Comparison of ENCODE assay signal across 9 cellular contexts in the genomic region with DNA sequence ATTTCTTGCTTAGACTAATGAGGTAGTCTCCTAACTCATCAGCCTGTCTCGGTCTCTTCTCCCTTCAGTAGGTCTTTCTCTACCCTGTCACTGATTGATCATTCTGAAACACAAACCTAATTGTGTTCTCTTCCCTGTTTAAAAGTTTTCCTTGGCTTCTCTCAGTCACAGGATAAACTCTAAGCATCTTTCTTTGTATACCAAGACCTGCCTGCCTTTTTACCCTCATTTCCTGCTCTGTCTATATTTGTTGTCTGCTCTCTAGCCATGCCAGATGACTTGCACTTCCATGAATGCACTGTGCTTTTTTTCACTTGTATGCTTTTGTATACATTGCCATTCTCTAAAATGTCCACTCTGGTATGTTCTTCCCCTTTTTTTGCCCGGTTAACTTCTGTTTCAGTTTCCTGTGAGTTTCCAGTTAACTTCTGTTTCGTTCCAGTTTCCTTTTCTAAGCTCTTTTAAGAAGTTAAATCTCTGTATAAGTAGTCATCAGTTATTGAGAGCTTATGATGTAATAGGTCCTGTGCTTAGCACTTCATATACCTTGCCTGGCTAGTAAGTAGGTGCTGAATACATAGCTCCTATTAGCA. TPM values are rescaled to one million over a fixed set of nuclear protein-coding genes. Genes with fewer than 3 reads are reported as not detected.
DNase-seq lines count a peak whose midpoint lies in the region; ATAC-seq and TF ChIP-seq lines count a peak whose summit lies in the region.
"Had no signal": no experiment of that assay in that cellular context is flagged by ENCODE, and none has a peak within 500 bp of the region (broad histone marks: within the 10 kb centered on the region; RNA-seq: fewer than 3 reads in every experiment).

No MANE protein-coding gene starts in this region.

- H3K27me3 ChIP-seq in lower lobe of right lung (ENCODE audit: low read depth) (no peaks in the 10 kb centered on the region), uterus (no peaks in the 10 kb centered on the region)

- DNase-seq in AML-193 (lab: John Stamatoyannopoulos, UW) (peak; percentile 93 to 96), lower lobe of right lung (no peak), NCI-H774 (lab: John Stamatoyannopoulos, UW) (no peak), cerebellar nuclear complex (lab: John Stamatoyannopoulos, UW) (no peak), uterus (no peak)
- no peak for DNase-seq in activated CD8-positive, alpha-beta T cell treated with anti-CD3 and anti-CD28 coated beads, Interleukin-2, amount 10 ng/mL, durations not matched to agents 7 days and 5 days

- TF ChIP-seq CTCF in lower lobe of right lung (IDR thresholded peaks at IDR 0.05) (no peak), uterus (IDR thresholded peaks at IDR 0.05) (no peak)

- ATAC-seq in GM19395 (IDR thresholded peaks at IDR 0.05; ENCODE audit: unreplicated experiment): peak; percentile 77
- ATAC-seq in HG03439 (IDR thresholded peaks at IDR 0.05; ENCODE audit: unreplicated experiment): peak; percentile 62
- peak; percentile 58 for ATAC-seq in activated CD8-positive, alpha-beta T cell treated with anti-CD3 and anti-CD28 coated beads, Interleukin-2, amount 10 ng/mL, durations not matched to agents 7 days and 5 days
- ATAC-seq in lower lobe of right lung: peak; percentile 73 to 74

- no peaks in the 10 kb centered on the region for H3K9me3 ChIP-seq in lower lobe of right lung
- no peaks in the 10 kb centered on the region for H3K9me3 ChIP-seq in uterus

- H3K36me3 ChIP-seq in lower lobe of right lung (no peaks in the 10 kb centered on the region), uterus (no peaks in the 10 kb centered on the region)

- peak overlapping the region; percentile 71 for H3K27ac ChIP-seq in lower lobe of right lung
- H3K27ac ChIP-seq in uterus: no peak overlapping the region

- TF ChIP-seq POLR2A in uterus (IDR thresholded peaks at IDR 0.05): no peak

- intact Hi-C loops in lower lobe of right lung (cut with DNase I): no loop called here
- intact Hi-C loops in uterus (cut with DNase I; ENCODE audit: low total_unique reads): no loop called here

- H3K4me1 ChIP-seq in lower lobe of right lung (peaks cover 79% of the 10 kb centered on the region), uterus (no peaks in the 10 kb centered on the region)

- CTCF ChIA-PET in activated CD8-positive, alpha-beta T cell treated with anti-CD3 and anti-CD28 coated beads, Interleukin-2, amount 10 ng/mL, durations not matched to agents 7 days and 5 days (lab: Charles Lee): interaction anchor here (0.8 to 4.4 kb wide), 6 partner anchors 10 to 121 kb away, joined by 3 to 67 read pairs (median 4); partner anchors contain the start of gene DIP2B

- H3K4me3 ChIP-seq in lower lobe of right lung (peak overlapping the region; percentile 10), uterus (no peak overlapping the region)

- peaks cover 43% of the 10 kb centered on the region for H3K4me1 Mint-ChIP-seq in activated CD8-positive, alpha-beta T cell treated with anti-CD3 and anti-CD28 coated beads, Interleukin-2, amount 10 ng/mL, durations not matched to agents 7 days and 5 days (ENCODE audit: low read depth)

- no peak overlapping the region for H3K27ac Mint-ChIP-seq in activated CD8-positive, alpha-beta T cell treated with anti-CD3 and anti-CD28 coated beads, Interleukin-2, amount 10 ng/mL, durations not matched to agents 7 days and 5 days
- H3K27ac Mint-ChIP-seq: dendritic cell treated with granulocyte-macrophage colony-stimulating factor and Interleukin-4, amounts not matched to agents 40 ng/mL and 50 ng/mL, for 4 days had no signal

- H3K4me3 Mint-ChIP-seq in activated CD8-positive, alpha-beta T cell treated with anti-CD3 and anti-CD28 coated beads, Interleukin-2, amount 10 ng/mL, durations not matched to agents 7 days and 5 days: no peak overlapping the region
- H3K4me3 Mint-ChIP-seq: dendritic cell treated with granulocyte-macrophage colony-stimulating factor and Interleukin-4, amounts not matched to agents 40 ng/mL and 50 ng/mL, for 4 days had no signal

- H3K36me3 Mint-ChIP-seq in activated CD8-positive, alpha-beta T cell treated with anti-CD3 and anti-CD28 coated beads, Interleukin-2, amount 10 ng/mL, durations not matched to agents 7 days and 5 days (ENCODE audit: low read depth): peaks cover 8% of the 10 kb centered on the region

- H3K9me3 Mint-ChIP-seq in activated CD8-positive, alpha-beta T cell treated with anti-CD3 and anti-CD28 coated beads, Interleukin-2, amount 10 ng/mL, durations not matched to agents 7 days and 5 days (ENCODE audit: insufficient read depth): no peaks in the 10 kb centered on the region
- H3K9me3 Mint-ChIP-seq: dendritic cell treated with granulocyte-macrophage colony-stimulating factor and Interleukin-4, amounts not matched to agents 40 ng/mL and 50 ng/mL, for 4 days had no signal

- POLR2A ChIA-PET in activated CD8-positive, alpha-beta T cell treated with anti-CD3 and anti-CD28 coated beads, Interleukin-2, amount 10 ng/mL, durations not matched to agents 7 days and 5 days (lab: Charles Lee): interaction anchor here (0.6 to 1.9 kb wide), 4 partner anchors 8 to 107 kb away, joined by 3 to 14 read pairs (median 4); partner anchors contain the start of gene DIP2B

- H3K27me3 Mint-ChIP-seq in activated CD8-positive, alpha-beta T cell treated with anti-CD3 and anti-CD28 coated beads, Interleukin-2, amount 10 ng/mL, durations not matched to agents 7 days and 5 days (ENCODE audit: low read depth): no peaks in the 10 kb centered on the region
- H3K27me3 Mint-ChIP-seq: dendritic cell treated with granulocyte-macrophage colony-stimulating factor and Interleukin-4, amounts not matched to agents 40 ng/mL and 50 ng/mL, for 4 days had no signal

RNA-seq across cellular contexts. Expression of gene DIP2B, which starts 12.8 kb away (rescaled TPM):
- total RNA-seq in activated CD8-positive, alpha-beta T cell treated with anti-CD3 and anti-CD28 coated beads, Interleukin-2, amount 10 ng/mL, durations not matched to agents 7 days and 5 days: 10 to 100 TPM; 18.8 to 21.8 TPM
- total RNA-seq in lower lobe of right lung (32.8 TPM), uterus (10 to 100 TPM in 2 of 4 donors, 1 to 10 TPM in 2; 5.6 to 47.0 (median 14.9) TPM)

Comparison
In these comparisons a context has a peak if more than half of its experiments do, and no peak if none do; other contexts are left out.
1. DNase-seq: peak in AML-193 (2 of 2); none in activated CD8-positive, alpha-beta T cell treated with anti-CD3 and anti-CD28 coated beads, Interleukin-2, amount 10 ng/mL, durations not matched to agents 7 days and 5 days (single experiment), lower lobe of right lung (single experiment), NCI-H774 (single experiment), cerebellar nuclear complex (0 of 2) and uterus (0 of 2).
2. Peak in every context shown above with its lines, with median percentiles within 50 percentile points of each other: ATAC-seq.